15 cellular contexts compared by ENCODE assay signal in genomic region chr22:24177456-24177855, GRCh38. TPM values are rescaled to one million over a fixed set of nuclear protein-coding genes. Genes with fewer than 3 reads are reported as not detected.
A peak's percentile ranks its signal among the peaks of the same experiment; 100 is the strongest.
DNase-seq lines count a peak whose midpoint lies in the region; ATAC-seq and TF ChIP-seq lines count a peak whose summit lies in the region.
"Had no signal": no experiment of that assay in that cellular context is flagged by ENCODE, and none has a peak within 500 bp of the region (broad histone marks: within the 10 kb centered on the region; RNA-seq: fewer than 3 reads in every experiment).

No MANE protein-coding gene starts in this region.

- H3K4me1 ChIP-seq in HEK293 (ENCODE audit: control insufficient read depth, insufficient read depth, low read length) (peaks cover 3% of the 10 kb centered on the region; the same call in 1 of the 2 replicates), ascending aorta (peaks cover 18 to 56% of the 10 kb centered on the region in 2 donors), right cardiac atrium (ENCODE audit: control insufficient read depth, insufficient read depth, low read length) (peaks cover 2% of the 10 kb centered on the region), stomach smooth muscle (ENCODE audit: control insufficient read depth, insufficient read depth, low read length) (peaks cover 58% of the 10 kb centered on the region), body of pancreas (peaks cover 4% of the 10 kb centered on the region)

- H3K36me3 ChIP-seq in HEK293 (ENCODE audit: control insufficient read depth in 2 of 2, insufficient read depth in 1 of 2, low read length in 2 of 2) = peaks cover 0 to 39% of the 10 kb centered on the region in 2 experiments; a peak in 2 of 3 replicates
- peaks cover 13 to 24% of the 10 kb centered on the region in 2 donors for H3K36me3 ChIP-seq in ascending aorta
- peaks cover 15 to 17% of the 10 kb centered on the region in 2 donors for H3K36me3 ChIP-seq in stomach smooth muscle (ENCODE audit: control insufficient read depth in 2 of 2, insufficient read depth in 2 of 2, low read length in 2 of 2)
- peaks cover 0 to 6% of the 10 kb centered on the region in 2 donors for H3K36me3 ChIP-seq in body of pancreas (replicated peaks in 1 of 2; ENCODE audit: insufficient read depth in 1 of 2, low read depth in 2 of 2)

- no peak overlapping the region for H3K4me3 ChIP-seq in HEK293 (ENCODE audit: low read depth, low read length)
- H3K4me3 ChIP-seq in ascending aorta = no peak overlapping the region
- H3K4me3 ChIP-seq in right cardiac atrium (ENCODE audit: low read length) = no peak overlapping the region
- no peak overlapping the region for H3K4me3 ChIP-seq in stomach smooth muscle (ENCODE audit: low read length in 2 of 2)
- H3K4me3 ChIP-seq in body of pancreas = no peak overlapping the region

- DNase-seq in ascending aorta (ENCODE audit: low spot score in 2 of 2) (no peak), right cardiac atrium (peak in 1 of 3 donors; percentile 60), body of pancreas (no peak), cerebellum (ENCODE audit: low spot score) (no peak), NCI-H2107 (lab: John Stamatoyannopoulos, UW) (no peak)
- DNase-seq: KG1, NCI-H1436, NCI-H2029, NCI-H2171 treated with DMSO at 0.1 percent for 48 hours, NCI-H446 treated with DMSO at 0.1 percent for 48 hours, NCI-H748 treated with DMSO at 0.1 percent for 48 hours, OCI-M1 had no signal

- POLR2A ChIA-PET in HEK293 (lab: Yijun Ruan, JAX) = no interaction called here

- WGBS in right cardiac atrium = 84% methylated on average over 10 of the region's 10 CpGs
- WGBS in body of pancreas, 2 donors = 90% methylated on average over 4 of the region's 10 CpGs; no CpG with 5 or more reads in 1 of the 2 donors

- CTCF ChIA-PET in HEK293 (lab: Yijun Ruan, JAX) = interaction anchor here (0.9 to 7.9 kb wide), 3 partner anchors 11 to 38 kb away, joined by 6 to 114 read pairs (median 32); no protein-coding TSS in a partner anchor

- H3K27ac ChIP-seq in HEK293 (ENCODE audit: extremely low read depth, low read depth, low read length) (no peak overlapping the region), ascending aorta (peak overlapping the region; percentile 84 to 92), right cardiac atrium (ENCODE audit: low read length) (peak overlapping the region; percentile 53), stomach smooth muscle (ENCODE audit: low read length) (peak overlapping the region; percentile 87), body of pancreas (no peak overlapping the region)
- H3K27ac ChIP-seq: C4-2B had no signal

- H3K9ac ChIP-seq in stomach smooth muscle (ENCODE audit: low read length in 2 of 2) = peak overlapping the region; percentile 36 to 48

- no peak for ATAC-seq in right cardiac atrium
- ATAC-seq in body of pancreas = no peak

- no peaks in the 10 kb centered on the region for H3K9me3 ChIP-seq in HEK293 (ENCODE audit: control insufficient read depth, insufficient read depth, low read depth, low read length)
- H3K9me3 ChIP-seq in ascending aorta = no peaks in the 10 kb centered on the region
- no peaks in the 10 kb centered on the region for H3K9me3 ChIP-seq in right cardiac atrium (ENCODE audit: control insufficient read depth, low read length)
- no peaks in the 10 kb centered on the region for H3K9me3 ChIP-seq in stomach smooth muscle (ENCODE audit: control insufficient read depth in 2 of 2, low read length in 2 of 2)
- no peaks in the 10 kb centered on the region for H3K9me3 ChIP-seq in body of pancreas

- TF ChIP-seq POLR2A in body of pancreas (IDR thresholded peaks at IDR 0.05) = no peak

- intact Hi-C loops in ascending aorta (cut with DNase I) = loop anchor here (2.0 to 10.0 kb wide), 4 partner anchors 115 to 283 kb away; partner anchors contain the start of genes CABIN1 and MIF
- intact Hi-C loops in right cardiac atrium (cut with DNase I) = loop anchor here in 3 of 4 donors (5.0 kb wide), 2 partner anchors 70 to 75 kb away; no protein-coding TSS in a partner anchor
- intact Hi-C loops in body of pancreas (cut with DNase I) = no loop called here

- TF ChIP-seq CTCF in HEK293 (tag by site-specific recombination; IDR thresholded peaks at IDR 0.05) = no peak
- TF ChIP-seq CTCF in ascending aorta (IDR thresholded peaks at IDR 0.05) = no peak
- TF ChIP-seq CTCF in body of pancreas (IDR thresholded peaks at IDR 0.05) = no peak

- H3K27me3 ChIP-seq in ascending aorta = no peaks in the 10 kb centered on the region
- no peaks in the 10 kb centered on the region for H3K27me3 ChIP-seq in right cardiac atrium (ENCODE audit: control insufficient read depth, insufficient read depth)
- no peaks in the 10 kb centered on the region for H3K27me3 ChIP-seq in stomach smooth muscle (ENCODE audit: control insufficient read depth in 1 of 2, insufficient read depth in 2 of 2, low read length in 2 of 2)
- H3K27me3 ChIP-seq in body of pancreas = no peaks in the 10 kb centered on the region

TF ChIP-seq in HEK293, 187 proteins besides CTCF, POLR2A, EP300 and RAD21:
- TF ChIP-seq ZFHX2 (tag by site-specific recombination; conservative IDR thresholded peaks at IDR 0.05) = 0 out of 2 replicates have a peak, but pooled peaks have one; percentile 18
- TF ChIP-seq ZNF274 (IDR thresholded peaks at IDR 0.05; ENCODE audit: low read length) = no peak
- no peak for TF ChIP-seq ZNF274 (tag by site-specific recombination; IDR thresholded peaks at IDR 0.05; ENCODE audit: borderline replicate concordance)
- no peak for TF ChIP-seq ZBTB6 (tag by site-specific recombination; IDR thresholded peaks at IDR 0.05)
- no peak for TF ChIP-seq ZNF366 (tag by site-specific recombination; conservative IDR thresholded peaks at IDR 0.05)
- no peak for TF ChIP-seq ZNF202 (tag by site-specific recombination; IDR thresholded peaks at IDR 0.05; ENCODE audit: borderline replicate concordance)
- TF ChIP-seq GLIS2 (tag by site-specific recombination; IDR thresholded peaks at IDR 0.05) = peak; percentile 25
- TF ChIP-seq ZNF645 (tag by site-specific recombination; IDR thresholded peaks at IDR 0.05) = no peak
- no peak for TF ChIP-seq REST (tag by site-specific recombination; IDR thresholded peaks at IDR 0.05)
- no peak for TF ChIP-seq ZNF416 (tag by site-specific recombination; IDR thresholded peaks at IDR 0.05)
- no peak for TF ChIP-seq GLI2 (tag by site-specific recombination; IDR thresholded peaks at IDR 0.05; ENCODE audit: borderline replicate concordance, low read depth)
TF ChIP-seq in HEK293: peak in this region for 2.

RNA-seq across cellular contexts. Expression of gene SUSD2, which starts 3.8 kb away (rescaled TPM):
- total RNA-seq in ascending aorta (51.0 TPM), right cardiac atrium (1 to 10 TPM; 6.2 to 7.4 (median 7.3) TPM), body of pancreas (1 to 10 TPM; 4.2 to 7.6 TPM), cerebellum (0.54 TPM)
- 6.7 TPM for polyA plus RNA-seq in right cardiac atrium

Comparison
In these comparisons a context has a peak if more than half of its experiments do, and no peak if none do; other contexts are left out.
1. H3K27ac ChIP-seq: peak in ascending aorta (2 of 2), right cardiac atrium (single experiment) and stomach smooth muscle (single experiment); none in HEK293 (single experiment) and body of pancreas (0 of 4).